ENCODE assay signal across 26 cellular contexts in genomic region chr12:69934011-69934410, GRCh38.
DNase-seq lines count a peak whose midpoint lies in the region; ATAC-seq, FAIRE-seq and TF ChIP-seq lines count a peak whose summit lies in the region.
"Had no signal": no experiment of that assay in that cellular context is flagged by ENCODE, and none has a peak within 500 bp of the region (broad histone marks: within the 10 kb centered on the region; RNA-seq: fewer than 3 reads in every experiment).

No MANE protein-coding gene starts in this region.

- TF ChIP-seq CTCF in endothelial cell (IDR thresholded peaks at IDR 0.05; ENCODE audit: unreplicated experiment), result no peak
- no peak for TF ChIP-seq CTCF in neural progenitor cell (IDR thresholded peaks at IDR 0.05)

- POLR2A ChIA-PET in activated CD4-positive, alpha-beta T cell treated with anti-CD3 and anti-CD28 coated beads for 36 hours (lab: Charles Lee), result no interaction called here

- intact Hi-C loops in activated CD4-positive, alpha-beta T cell treated with anti-CD3 and anti-CD28 coated beads for 36 hours (cut with DNase I, micrococcal nuclease), result no loop called here

- peak overlapping the region in 7 of 11 experiments; percentile 69 to 90 (median 81); a peak in 10 of 22 replicates for H3K4me2 ChIP-seq in BLaER1 treated with 17β-estradiol and CSF1 and Interleukin-3, amounts not matched to agents 10 nM and 100 nM
- H3K4me2 ChIP-seq in neural progenitor cell, result no peak overlapping the region
- H3K4me2 ChIP-seq: SK-N-SH had no signal

- WGBS in HUES64, result 92% methylated on average over 4 of the region's 4 CpGs

- no peak for FAIRE-seq in GM12892 (lab: Jason Lieb, UNC)
- FAIRE-seq: G401.6, HepG2, K562 had no signal

- no peaks in the 10 kb centered on the region for H3K79me2 ChIP-seq in neural progenitor cell (ENCODE audit: low read depth)

- TF ChIP-seq POLR2A in GM12892 (IDR thresholded peaks at IDR 0.05; ENCODE audit: low read depth, low read length), result no peak

- no peaks in the 10 kb centered on the region for H3K27me3 ChIP-seq in BLaER1 treated with 17β-estradiol and CSF1 and Interleukin-3, amounts not matched to agents 10 nM and 100 nM
- H3K27me3 ChIP-seq in HUES64 (ENCODE audit: insufficient read depth, low read length) (no peaks in the 10 kb centered on the region), neural progenitor cell (no peaks in the 10 kb centered on the region)

- CTCF ChIA-PET in activated CD4-positive, alpha-beta T cell treated with anti-CD3 and anti-CD28 coated beads for 36 hours (lab: Charles Lee), result no interaction called here

- no peak overlapping the region for H3K4me3 ChIP-seq in BLaER1 treated with 17β-estradiol and CSF1 and Interleukin-3, amounts not matched to agents 10 nM and 100 nM
- no peak overlapping the region for H3K4me3 ChIP-seq in HUES64 (ENCODE audit: low read length)
- no peak overlapping the region for H3K4me3 ChIP-seq in neural progenitor cell
- H3K4me3 ChIP-seq: K562 had no signal

- H3K36me3 ChIP-seq in BLaER1 treated with 17β-estradiol and CSF1 and Interleukin-3, amounts not matched to agents 10 nM and 100 nM, result no peaks in the 10 kb centered on the region
- no peaks in the 10 kb centered on the region for H3K36me3 ChIP-seq in HUES64 (ENCODE audit: insufficient read depth, low read length)
- H3K36me3 ChIP-seq in neural progenitor cell, result no peaks in the 10 kb centered on the region

- DNase-seq in endothelial cell (ENCODE audit: low spot score) (no peak), neural progenitor cell (ENCODE audit: low spot score) (no peak), substantia nigra (lab: John Stamatoyannopoulos, UW) (no peak), GM12892 (ENCODE audit: insufficient read length) (no peak)
- no peak for DNase-seq in activated CD4-positive, alpha-beta T cell treated with anti-CD3 and anti-CD28 coated beads for 36 hours
- DNase-seq: C1 segment of cervical spinal cord; CD4-positive, alpha-beta memory T cell; COR-L47; H7; MV-4-11; NCI-H1105; NCI-H1436 treated with DMSO at 0.1 percent for 48 hours; NCI-H187 treated with DMSO at 0.1 percent for 48 hours; NCI-H2171 treated with DMSO at 0.1 percent for 48 hours; NCI-H446; NCI-H524 treated with DMSO at 0.1 percent for 48 hours; NCI-H774; PC-3; SK-N-SH; SW 1271 had no signal

- H3K4me1 Mint-ChIP-seq in endothelial cell (ENCODE audit: unreplicated experiment), result peaks cover 66% of the 10 kb centered on the region
- peaks cover 65% of the 10 kb centered on the region for H3K4me1 Mint-ChIP-seq in neural progenitor cell
- H3K4me1 Mint-ChIP-seq in activated CD4-positive, alpha-beta T cell treated with anti-CD3 and anti-CD28 coated beads for 36 hours, result no peaks in the 10 kb centered on the region
- H3K4me1 Mint-ChIP-seq: CD4-positive, alpha-beta memory T cell had no signal

- no peak for ATAC-seq in HG03439 (IDR thresholded peaks at IDR 0.05; ENCODE audit: unreplicated experiment)
- no peak for ATAC-seq in activated CD4-positive, alpha-beta T cell treated with anti-CD3 and anti-CD28 coated beads for 36 hours
- ATAC-seq: HepG2, K562, PC-3 had no signal

- H3K4me1 ChIP-seq in BLaER1 treated with 17β-estradiol and CSF1 and Interleukin-3, amounts not matched to agents 10 nM and 100 nM, result peaks cover 9 to 63% (median 47%) of the 10 kb centered on the region in 10 experiments; a peak in 19 of 20 replicates
- H3K4me1 ChIP-seq in HUES64 (ENCODE audit: insufficient read depth, low read length) (peaks cover 57% of the 10 kb centered on the region), neural progenitor cell (peaks cover 35% of the 10 kb centered on the region)

- H3K9me3 Mint-ChIP-seq in endothelial cell (ENCODE audit: unreplicated experiment) (peaks cover 4% of the 10 kb centered on the region), neural progenitor cell (peaks cover 8% of the 10 kb centered on the region)
- H3K9me3 Mint-ChIP-seq in activated CD4-positive, alpha-beta T cell treated with anti-CD3 and anti-CD28 coated beads for 36 hours (ENCODE audit: low read depth), result no peaks in the 10 kb centered on the region

- peaks cover 0 to 12% (median 0%) of the 10 kb centered on the region in 11 experiments; a peak in 5 of 22 replicates for H3K9me3 ChIP-seq in BLaER1 treated with 17β-estradiol and CSF1 and Interleukin-3, amounts not matched to agents 10 nM and 100 nM (replicated peaks in 1 of 11)
- H3K9me3 ChIP-seq in HUES64 (ENCODE audit: insufficient read depth, low read depth, low read length), result peaks cover 5% of the 10 kb centered on the region
- no peaks in the 10 kb centered on the region for H3K9me3 ChIP-seq in neural progenitor cell (ENCODE audit: low read depth)
- H3K9me3 ChIP-seq: SK-N-SH had no signal

- no peaks in the 10 kb centered on the region for H4K20me1 ChIP-seq in BLaER1 treated with 17β-estradiol and CSF1 and Interleukin-3, amounts not matched to agents 10 nM and 100 nM
- H4K20me1 ChIP-seq in neural progenitor cell (ENCODE audit: low read depth), result no peaks in the 10 kb centered on the region

- H3K4me3 Mint-ChIP-seq in endothelial cell (ENCODE audit: unreplicated experiment) (peak overlapping the region; percentile 7), neural progenitor cell (no peak overlapping the region)
- no peak overlapping the region for H3K4me3 Mint-ChIP-seq in activated CD4-positive, alpha-beta T cell treated with anti-CD3 and anti-CD28 coated beads for 36 hours
- H3K4me3 Mint-ChIP-seq: CD4-positive, alpha-beta memory T cell had no signal

- H3K9ac ChIP-seq in BLaER1 treated with 17β-estradiol and CSF1 and Interleukin-3, amounts not matched to agents 10 nM and 100 nM, result no peak overlapping the region
- H3K9ac ChIP-seq in HUES64 (ENCODE audit: low read depth, low read length), result no peak overlapping the region
- H3K9ac ChIP-seq in neural progenitor cell, result no peak overlapping the region
- H3K9ac ChIP-seq: SK-N-SH had no signal

- H3K27ac Mint-ChIP-seq in endothelial cell (ENCODE audit: unreplicated experiment) (no peak overlapping the region), neural progenitor cell (peak overlapping the region; percentile 64)
- no peak overlapping the region for H3K27ac Mint-ChIP-seq in activated CD4-positive, alpha-beta T cell treated with anti-CD3 and anti-CD28 coated beads for 36 hours

- H3F3A ChIP-seq in neural progenitor cell (ENCODE audit: low read depth), result peaks cover 19% of the 10 kb centered on the region

- H3K27ac ChIP-seq in BLaER1 treated with 17β-estradiol and CSF1 and Interleukin-3, amounts not matched to agents 10 nM and 100 nM, result no peak overlapping the region
- peak overlapping the region; percentile 99; the same call in 1 of the 2 replicates for H3K27ac ChIP-seq in HUES64 (ENCODE audit: low read depth, low read length)
- H3K27ac ChIP-seq in neural progenitor cell, result no peak overlapping the region
- no peak overlapping the region for H3K27ac ChIP-seq in substantia nigra (ENCODE audit: low read depth, low read length, poor library complexity, severe bottlenecking)

- peaks cover 2% of the 10 kb centered on the region for H3K27me3 Mint-ChIP-seq in endothelial cell (ENCODE audit: unreplicated experiment)
- no peaks in the 10 kb centered on the region for H3K27me3 Mint-ChIP-seq in neural progenitor cell (ENCODE audit: insufficient read depth, low read depth)
- no peaks in the 10 kb centered on the region for H3K27me3 Mint-ChIP-seq in activated CD4-positive, alpha-beta T cell treated with anti-CD3 and anti-CD28 coated beads for 36 hours

- H3K36me3 Mint-ChIP-seq in endothelial cell (ENCODE audit: low read depth, unreplicated experiment) (peaks cover 9% of the 10 kb centered on the region), neural progenitor cell (peaks cover 7% of the 10 kb centered on the region)
- H3K36me3 Mint-ChIP-seq in activated CD4-positive, alpha-beta T cell treated with anti-CD3 and anti-CD28 coated beads for 36 hours (ENCODE audit: low read depth), result no peaks in the 10 kb centered on the region
- H3K36me3 Mint-ChIP-seq: CD4-positive, alpha-beta memory T cell had no signal

- no peak overlapping the region for H2AFZ ChIP-seq in neural progenitor cell (replicated peaks)
